In genomic region chr22:39319284-39320170, GRCh38 we compare ENCODE assay signal across 8 cellular contexts. TPM values are rescaled to one million over a fixed set of nuclear protein-coding genes. Genes with fewer than 3 reads are reported as not detected.
DNase-seq lines count a peak whose midpoint lies in the region; ATAC-seq and TF ChIP-seq lines count a peak whose summit lies in the region.

Gene RPL3, minus strand, starts transcription at chr22:39319623. Its CDS starts 26 bp downstream, at chr22:39319597.

- H3K4me1 Mint-ChIP-seq in activated CD4-positive, alpha-beta T cell treated with anti-CD3 and anti-CD28 coated beads, Interleukin-2, amount 10 ng/mL, durations not matched to agents 7 days and 5 days, result peaks cover 42% of the 10 kb centered on the region

- H3K27me3 ChIP-seq in BE2C, result no peaks in the 10 kb centered on the region

- no peaks in the 10 kb centered on the region for H3K27me3 Mint-ChIP-seq in activated CD4-positive, alpha-beta T cell treated with anti-CD3 and anti-CD28 coated beads, Interleukin-2, amount 10 ng/mL, durations not matched to agents 7 days and 5 days

- no peaks in the 10 kb centered on the region for H3K9me3 ChIP-seq in BE2C

- peak; percentile 67 for ATAC-seq in HG03460 (IDR thresholded peaks at IDR 0.05; ENCODE audit: unreplicated experiment)

- peak within 1 kb of the TSS; percentile 100 for H3K4me3 ChIP-seq in BE2C (ENCODE audit: low read depth, low read length)

- TF ChIP-seq CTCF in BE2C (IDR thresholded peaks at IDR 0.05; ENCODE audit: low read depth, low read length), result no peak

- POLR2A ChIA-PET in activated CD4-positive, alpha-beta T cell treated with anti-CD3 and anti-CD28 coated beads, Interleukin-2, amount 10 ng/mL, durations not matched to agents 7 days and 5 days (lab: Charles Lee), result interaction anchor here (0.6 to 2.0 kb wide), 7 partner anchors 149 to 1661 kb away, joined by 3 to 10 read pairs (median 4); partner anchors contain the start of genes ATF4 and PDXP

- CTCF ChIA-PET in activated CD4-positive, alpha-beta T cell treated with anti-CD3 and anti-CD28 coated beads, Interleukin-2, amount 10 ng/mL, durations not matched to agents 7 days and 5 days (lab: Charles Lee), result interaction anchor here (0.6 to 5.2 kb wide), 12 partner anchors 12 to 545 kb away, joined by 3 to 36 read pairs (median 4); partner anchors contain the start of gene TAB1

- H3K36me3 ChIP-seq in BE2C, result peaks cover 47% of the 10 kb centered on the region

- peaks cover 5% of the 10 kb centered on the region for H3K4me1 ChIP-seq in BE2C

- peak within 1 kb of the TSS; percentile 95 for H3K4me3 Mint-ChIP-seq in activated CD4-positive, alpha-beta T cell treated with anti-CD3 and anti-CD28 coated beads, Interleukin-2, amount 10 ng/mL, durations not matched to agents 7 days and 5 days

- peak within 1 kb of the TSS; percentile 100 for H3K27ac Mint-ChIP-seq in activated CD4-positive, alpha-beta T cell treated with anti-CD3 and anti-CD28 coated beads, Interleukin-2, amount 10 ng/mL, durations not matched to agents 7 days and 5 days

- DNase-seq in BE2C (peak; percentile 95), GM19240 (ENCODE audit: insufficient read length, low spot score) (peak; percentile 93), NCI-H526 treated with DMSO at 0.1 percent for 48 hours (lab: John Stamatoyannopoulos, UW) (peak; percentile 85), cortex of kidney (lab: John Stamatoyannopoulos, UW) (peak; percentile 58), left kidney (ENCODE audit: low read depth, low spot score) (peak; percentile 100)
- peak; percentile 96 for DNase-seq in activated CD4-positive, alpha-beta T cell treated with anti-CD3 and anti-CD28 coated beads, Interleukin-2, amount 10 ng/mL, durations not matched to agents 7 days and 5 days
- DNase-seq in stimulated activated CD4-positive, alpha-beta T cell treated with anti-CD3 and anti-CD28 coated beads, Interleukin-2, amount 100 ng/mL, for 24 hours, result peak; percentile 97 to 98

- H3K9me3 Mint-ChIP-seq in activated CD4-positive, alpha-beta T cell treated with anti-CD3 and anti-CD28 coated beads, Interleukin-2, amount 10 ng/mL, durations not matched to agents 7 days and 5 days, result no peaks in the 10 kb centered on the region

- peaks cover 49% of the 10 kb centered on the region for H3K36me3 Mint-ChIP-seq in activated CD4-positive, alpha-beta T cell treated with anti-CD3 and anti-CD28 coated beads, Interleukin-2, amount 10 ng/mL, durations not matched to agents 7 days and 5 days (ENCODE audit: low read depth)

RNA-seq across cellular contexts. Expression of gene RPL3, which starts in this region (rescaled TPM):
- 1,250 TPM for polyA plus RNA-seq in BE2C (2012; ENCODE audit: insufficient read depth, insufficient read length, low read depth)
- 1,000 to 10,000 TPM; 1,621 to 1,780 TPM for total RNA-seq in activated CD4-positive, alpha-beta T cell treated with anti-CD3 and anti-CD28 coated beads, Interleukin-2, amount 10 ng/mL, durations not matched to agents 7 days and 5 days

Comparison
In these comparisons a context has a peak if more than half of its experiments do, and no peak if none do; other contexts are left out.
1. Peak in every context shown above with its lines: DNase-seq, ATAC-seq and H3K4me3 ChIP-seq.